ENCODE assay signal across 11 cellular contexts in genomic region chr15:37109151-37109912, GRCh38. TPM values are rescaled to one million over a fixed set of nuclear protein-coding genes. Genes with fewer than 3 reads are reported as not detected.
DNase-seq lines count a peak whose midpoint lies in the region; ATAC-seq and TF ChIP-seq lines count a peak whose summit lies in the region.
"Had no signal": no experiment of that assay in that cellular context is flagged by ENCODE, and none has a peak within 500 bp of the region (broad histone marks: within the 10 kb centered on the region; RNA-seq: fewer than 3 reads in every experiment).

No MANE protein-coding gene starts in this region.

- no peak for ATAC-seq in SK-N-SH treated with all-trans-retinoic acid at 6 μM for 48 hours
- no peak for ATAC-seq in gastroesophageal sphincter
- no peak for ATAC-seq in HG02798 (IDR thresholded peaks at IDR 0.05; ENCODE audit: poor library complexity, unreplicated experiment)
- ATAC-seq: gastrocnemius medialis; stimulated activated naive CD8-positive, alpha-beta T cell treated with anti-CD3 and anti-CD28 coated beads, Interleukin-15, Interleukin-2, amounts not matched to agents 100 U/mL and 50 U/mL, for 24 hours had no signal

- 20 to 64% methylated on average over 11 to 18 of the region's 18 CpGs for WGBS in gastroesophageal sphincter (ENCODE audit: low coverage in 1 of 2), 2 donors
- WGBS in prostate gland = 10% methylated on average over 18 of the region's 18 CpGs

- H3K9me3 ChIP-seq in gastroesophageal sphincter (no peaks in the 10 kb centered on the region), prostate gland (no peaks in the 10 kb centered on the region)
- H3K9me3 ChIP-seq: gastrocnemius medialis had no signal

- H3K4me3 ChIP-seq in H7 (ENCODE audit: insufficient read depth, low read depth, low read length) = no peak overlapping the region
- H3K4me3 ChIP-seq in gastroesophageal sphincter = peak overlapping the region; percentile 34 to 54
- peak overlapping the region; percentile 21 to 31 for H3K4me3 ChIP-seq in prostate gland

- peaks cover 0 to 45% (median 0%) of the 10 kb centered on the region in 3 donors for H3K4me1 ChIP-seq in gastroesophageal sphincter
- no peaks in the 10 kb centered on the region for H3K4me1 ChIP-seq in prostate gland (replicated peaks)

- intact Hi-C loops in prostate gland (cut with DNase I) = loop anchor here (10.0 kb wide), 4 partner anchors 505 to 1805 kb away; no protein-coding TSS in a partner anchor

- H3K27me3 ChIP-seq in H7 (ENCODE audit: control insufficient read depth, insufficient read depth, low read length) = peaks cover 88% of the 10 kb centered on the region
- H3K27me3 ChIP-seq in gastroesophageal sphincter = no peaks in the 10 kb centered on the region
- no peaks in the 10 kb centered on the region for H3K27me3 ChIP-seq in prostate gland (replicated peaks; ENCODE audit: insufficient read depth)

- H3K27ac ChIP-seq in gastroesophageal sphincter (peak overlapping the region; percentile 68 to 98 (median 94)), prostate gland (peak overlapping the region; percentile 87 to 92)
- H3K27ac ChIP-seq: gastrocnemius medialis had no signal

- H3K36me3 ChIP-seq in H7 (replicated peaks; ENCODE audit: control insufficient read depth, insufficient read depth, low read length) (no peaks in the 10 kb centered on the region), gastroesophageal sphincter (no peaks in the 10 kb centered on the region), prostate gland (no peaks in the 10 kb centered on the region)
- H3K36me3 ChIP-seq: gastrocnemius medialis had no signal

- TF ChIP-seq POLR2A in gastroesophageal sphincter (IDR thresholded peaks at IDR 0.05) (no peak), prostate gland (IDR thresholded peaks at IDR 0.05) (no peak)

- DNase-seq in H7 = peak; percentile 67
- no peak for DNase-seq in prostate gland (ENCODE audit: low spot score)
- DNase-seq in NCI-H2029 treated with DMSO at 0.1 percent for 48 hours (lab: John Stamatoyannopoulos, UW) = no peak
- no peak for DNase-seq in cerebellar nuclear complex (lab: John Stamatoyannopoulos, UW)
- DNase-seq: gastrocnemius medialis; NCI-H446 treated with DMSO at 0.1 percent for 48 hours; stimulated activated CD4-positive, alpha-beta T cell treated with anti-CD3 and anti-CD28 coated beads, Interleukin-4, amount 100 ng/mL, for 1 hour; stimulated activated naive CD8-positive, alpha-beta T cell treated with anti-CD3 and anti-CD28 coated beads, Interleukin-15, Interleukin-2, amounts not matched to agents 100 U/mL and 50 U/mL, for 24 hours had no signal

- TF ChIP-seq CTCF in gastroesophageal sphincter (IDR thresholded peaks at IDR 0.05) (no peak), prostate gland (IDR thresholded peaks at IDR 0.05) (no peak)

- TF ChIP-seq EP300 in gastroesophageal sphincter (IDR thresholded peaks at IDR 0.05) = no peak

TF ChIP-seq in SK-N-SH treated with all-trans-retinoic acid at 6 μM for 48 hours, 23 proteins besides CTCF, POLR2A, EP300 and RAD21:
- TF ChIP-seq TOX (CRISPR knock-in tag; IDR thresholded peaks at IDR 0.05; ENCODE audit: borderline replicate concordance) = 0 out of 2 replicates have a peak, but pooled peaks have one; percentile 1
- TF ChIP-seq, protein P1, sequence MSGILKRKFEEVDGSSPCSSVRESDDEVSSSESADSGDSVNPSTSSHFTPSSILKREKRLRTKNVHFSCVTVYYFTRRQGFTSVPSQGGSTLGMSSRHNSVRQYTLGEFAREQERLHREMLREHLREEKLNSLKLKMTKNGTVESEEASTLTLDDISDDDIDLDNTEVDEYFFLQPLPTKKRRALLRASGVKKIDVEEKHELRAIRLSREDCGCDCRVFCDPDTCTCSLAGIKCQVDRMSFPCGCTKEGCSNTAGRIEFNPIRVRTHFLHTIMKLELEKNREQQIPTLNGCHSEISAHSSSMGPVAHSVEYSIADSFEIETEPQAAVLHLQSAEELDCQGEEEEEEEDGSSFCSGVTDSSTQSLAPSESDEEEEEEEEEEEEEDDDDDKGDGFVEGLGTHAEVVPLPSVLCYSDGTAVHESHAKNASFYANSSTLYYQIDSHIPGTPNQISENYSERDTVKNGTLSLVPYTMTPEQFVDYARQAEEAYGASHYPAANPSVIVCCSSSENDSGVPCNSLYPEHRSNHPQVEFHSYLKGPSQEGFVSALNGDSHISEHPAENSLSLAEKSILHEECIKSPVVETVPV (CRISPR knock-in tag; IDR thresholded peaks at IDR 0.05) = no peak

RNA-seq across cellular contexts. Expression of gene MEIS2, which starts 9.0 kb away (rescaled TPM):
- total RNA-seq in H7 (2014; rRNA removed; shearing (Covaris generic)) = 0.67 and 1.8 TPM in 2 replicates
- total RNA-seq in gastroesophageal sphincter = 100 to 1,000 TPM in 1 of 4 donors, 10 to 100 TPM in 3; 43.1 to 108 (median 85.7) TPM
- total RNA-seq in prostate gland = 10 to 100 TPM; 53.4 to 73.2 TPM

Comparison
In these comparisons a context has a peak if more than half of its experiments do, and no peak if none do; other contexts are left out.
1. RNA of gene MEIS2, which starts 9.0 kb away (total RNA-seq): 43.1 to 108 TPM in gastroesophageal sphincter and 53.4 to 73.2 TPM in prostate gland; 0.67 to 1.8 TPM in H7; every median in the first group is over 10 times any median in the second.